Comparison of ENCODE assay signal across 18 cellular contexts in the genomic region with DNA sequence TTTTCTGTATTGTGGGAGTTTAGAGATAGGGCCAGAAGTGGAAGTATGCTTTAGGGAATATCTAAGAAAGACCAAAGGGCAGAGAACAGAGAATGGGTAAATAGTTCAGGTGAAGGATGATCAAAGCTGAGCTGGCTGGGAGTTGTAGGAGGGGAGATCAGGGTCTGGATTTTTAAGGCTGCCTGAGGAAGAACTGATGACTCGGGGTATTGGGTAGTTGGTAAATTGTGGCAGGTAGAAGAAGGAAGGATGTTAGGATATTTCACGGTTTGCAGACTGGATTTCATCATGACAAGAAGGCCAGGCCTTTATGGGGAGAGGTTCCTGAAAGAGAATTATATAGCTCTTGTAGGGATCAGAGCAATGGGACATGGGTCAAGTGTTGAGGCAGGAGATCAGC.
DNase-seq lines count a peak whose midpoint lies in the region; ATAC-seq and TF ChIP-seq lines count a peak whose summit lies in the region.
"Had no signal": no experiment of that assay in that cellular context is flagged by ENCODE, and none has a peak within 500 bp of the region (broad histone marks: within the 10 kb centered on the region; RNA-seq: fewer than 3 reads in every experiment).

No MANE protein-coding gene starts in this region.

- no peak for DNase-seq in CD4-positive, alpha-beta memory T cell
- DNase-seq in Caco-2 (no peak), caudate nucleus (lab: John Stamatoyannopoulos, UW) (no peak), islet precursor cell (no peak)
- no peak for DNase-seq in natural killer cell treated with Interleukin-12 subunit alpha and Interleukin-12 subunit beta and Interleukin-15 and Interleukin-18, amount 100 ng/mL, for 72 hours (ENCODE audit: low spot score)
- DNase-seq in activated CD8-positive, alpha-beta memory T cell treated with anti-CD3 and anti-CD28 coated beads, Interleukin-2, amount 10 ng/mL, durations not matched to agents 7 days and 5 days: no peak
- DNase-seq: BE2C, DMS 273 treated with DMSO at 0.1 percent for 48 hours, H7, NCI-H1048, NCI-H1436 treated with DMSO at 0.1 percent for 48 hours, NCI-H2081, NCI-H510A, NCI-H774 had no signal

- H3K27me3 ChIP-seq in CD4-positive, alpha-beta memory T cell (ENCODE audit: insufficient read depth, low read length): no peaks in the 10 kb centered on the region
- H3K27me3 ChIP-seq in Caco-2 (replicated peaks; ENCODE audit: control insufficient read depth, insufficient read depth, low read length): no peaks in the 10 kb centered on the region
- H3K27me3 ChIP-seq: BE2C had no signal

- H3K9me3 Mint-ChIP-seq in CD4-positive, alpha-beta memory T cell: no peaks in the 10 kb centered on the region
- no peaks in the 10 kb centered on the region for H3K9me3 Mint-ChIP-seq in Caco-2 (ENCODE audit: unreplicated experiment)
- no peaks in the 10 kb centered on the region for H3K9me3 Mint-ChIP-seq in natural killer cell treated with Interleukin-12 subunit alpha and Interleukin-12 subunit beta and Interleukin-15 and Interleukin-18, amount 100 ng/mL, for 72 hours
- no peaks in the 10 kb centered on the region for H3K9me3 Mint-ChIP-seq in activated CD8-positive, alpha-beta memory T cell treated with anti-CD3 and anti-CD28 coated beads, Interleukin-2, amount 10 ng/mL, durations not matched to agents 7 days and 5 days (ENCODE audit: low read depth)

- ATAC-seq in natural killer cell treated with Interleukin-12 subunit alpha and Interleukin-12 subunit beta and Interleukin-15 and Interleukin-18, amount 100 ng/mL, for 72 hours: no peak
- ATAC-seq in GM21360 (IDR thresholded peaks at IDR 0.05; ENCODE audit: unreplicated experiment): no peak
- ATAC-seq in activated CD8-positive, alpha-beta memory T cell treated with anti-CD3 and anti-CD28 coated beads, Interleukin-2, amount 10 ng/mL, durations not matched to agents 7 days and 5 days: no peak
- ATAC-seq: K562 had no signal

- CTCF ChIA-PET in CD4-positive, alpha-beta memory T cell (lab: Charles Lee; ENCODE audit: partially characterized antibody): no interaction called here
- CTCF ChIA-PET in Caco-2 (lab: Charles Lee): no interaction called here
- CTCF ChIA-PET in activated CD8-positive, alpha-beta memory T cell treated with anti-CD3 and anti-CD28 coated beads, Interleukin-2, amount 10 ng/mL, durations not matched to agents 7 days and 5 days (lab: Charles Lee): no interaction called here

- H3K27ac ChIP-seq in CD4-positive, alpha-beta memory T cell (ENCODE audit: low read depth, low read length): no peak overlapping the region
- peak overlapping the region; percentile 72 for H3K27ac ChIP-seq in caudate nucleus (ENCODE audit: low read depth, low read length)
- H3K27ac ChIP-seq: HL-60, RWPE1 had no signal

- no peaks in the 10 kb centered on the region for H3K27me3 Mint-ChIP-seq in CD4-positive, alpha-beta memory T cell
- no peaks in the 10 kb centered on the region for H3K27me3 Mint-ChIP-seq in Caco-2 (ENCODE audit: insufficient read depth, unreplicated experiment)
- no peaks in the 10 kb centered on the region for H3K27me3 Mint-ChIP-seq in natural killer cell treated with Interleukin-12 subunit alpha and Interleukin-12 subunit beta and Interleukin-15 and Interleukin-18, amount 100 ng/mL, for 72 hours
- H3K27me3 Mint-ChIP-seq in activated CD8-positive, alpha-beta memory T cell treated with anti-CD3 and anti-CD28 coated beads, Interleukin-2, amount 10 ng/mL, durations not matched to agents 7 days and 5 days: no peaks in the 10 kb centered on the region

- no peak for TF ChIP-seq CTCF in Caco-2 (IDR thresholded peaks at IDR 0.05; ENCODE audit: insufficient read depth in 1 of 2, low read depth in 1 of 2, low read length in 1 of 2, severe bottlenecking in 1 of 2, unreplicated experiment in 1 of 2)

- peaks cover 65 to 71% of the 10 kb centered on the region in 2 donors for H3K36me3 Mint-ChIP-seq in CD4-positive, alpha-beta memory T cell
- H3K36me3 Mint-ChIP-seq in Caco-2 (ENCODE audit: insufficient read depth, unreplicated experiment): peaks cover 51% of the 10 kb centered on the region
- H3K36me3 Mint-ChIP-seq in natural killer cell treated with Interleukin-12 subunit alpha and Interleukin-12 subunit beta and Interleukin-15 and Interleukin-18, amount 100 ng/mL, for 72 hours: peaks cover 35% of the 10 kb centered on the region
- peaks cover 45% of the 10 kb centered on the region for H3K36me3 Mint-ChIP-seq in activated CD8-positive, alpha-beta memory T cell treated with anti-CD3 and anti-CD28 coated beads, Interleukin-2, amount 10 ng/mL, durations not matched to agents 7 days and 5 days

- no peaks in the 10 kb centered on the region for H3K9me3 ChIP-seq in CD4-positive, alpha-beta memory T cell (ENCODE audit: control insufficient read depth in 1 of 2, low read length in 2 of 2)
- no peaks in the 10 kb centered on the region for H3K9me3 ChIP-seq in Caco-2
- H3K9me3 ChIP-seq: BE2C had no signal

- no peaks in the 10 kb centered on the region for H3K4me1 ChIP-seq in CD4-positive, alpha-beta memory T cell (ENCODE audit: insufficient read depth, low read length)
- H3K4me1 ChIP-seq in Caco-2: no peaks in the 10 kb centered on the region; the same call in 1 of the 2 replicates
- H3K4me1 ChIP-seq: BE2C had no signal

- H3K4me1 Mint-ChIP-seq in CD4-positive, alpha-beta memory T cell: peaks cover 3 to 26% (median 7%) of the 10 kb centered on the region in 4 donors
- H3K4me1 Mint-ChIP-seq in Caco-2 (ENCODE audit: low read depth, unreplicated experiment): peaks cover 22% of the 10 kb centered on the region
- H3K4me1 Mint-ChIP-seq in natural killer cell treated with Interleukin-12 subunit alpha and Interleukin-12 subunit beta and Interleukin-15 and Interleukin-18, amount 100 ng/mL, for 72 hours (ENCODE audit: low read depth in 2 of 2): peaks cover 33 to 38% of the 10 kb centered on the region in 2 donors
- H3K4me1 Mint-ChIP-seq in activated CD8-positive, alpha-beta memory T cell treated with anti-CD3 and anti-CD28 coated beads, Interleukin-2, amount 10 ng/mL, durations not matched to agents 7 days and 5 days: no peaks in the 10 kb centered on the region

- H3K4me3 ChIP-seq in CD4-positive, alpha-beta memory T cell (ENCODE audit: low read length in 2 of 2): no peak overlapping the region
- no peak overlapping the region for H3K4me3 ChIP-seq in Caco-2 (ENCODE audit: low read depth, low read length)
- H3K4me3 ChIP-seq: K562 had no signal

- peak overlapping the region in 4 of 7 donors; percentile 3 to 75 (median 30) for H3K27ac Mint-ChIP-seq in CD4-positive, alpha-beta memory T cell
- H3K27ac Mint-ChIP-seq in Caco-2 (ENCODE audit: unreplicated experiment): peak overlapping the region; percentile 0
- H3K27ac Mint-ChIP-seq in natural killer cell treated with Interleukin-12 subunit alpha and Interleukin-12 subunit beta and Interleukin-15 and Interleukin-18, amount 100 ng/mL, for 72 hours: peak overlapping the region; percentile 20 to 30
- H3K27ac Mint-ChIP-seq in activated CD8-positive, alpha-beta memory T cell treated with anti-CD3 and anti-CD28 coated beads, Interleukin-2, amount 10 ng/mL, durations not matched to agents 7 days and 5 days: no peak overlapping the region

- POLR2A ChIA-PET in CD4-positive, alpha-beta memory T cell (lab: Charles Lee; ENCODE audit: partially characterized antibody): no interaction called here
- POLR2A ChIA-PET in Caco-2 (lab: Charles Lee): no interaction called here

- intact Hi-C loops in CD4-positive, alpha-beta memory T cell (cut with micrococcal nuclease): no loop called here
- intact Hi-C loops in Caco-2 (cut with micrococcal nuclease; ENCODE audit: unreplicated experiment): loop anchor here (10.0 kb wide), 1 partner anchor 157 kb away; no protein-coding TSS in a partner anchor

- H3K36me3 ChIP-seq in CD4-positive, alpha-beta memory T cell (ENCODE audit: insufficient read depth, low read length): peaks cover 23% of the 10 kb centered on the region
- no peaks in the 10 kb centered on the region for H3K36me3 ChIP-seq in Caco-2 (ENCODE audit: control insufficient read depth, insufficient read depth, low read length)
- H3K36me3 ChIP-seq: BE2C had no signal

- no TSS peak for BruUV-seq in Caco-2 (replicated peaks; lab: Mats Ljungman, UMichigan)

- no peak overlapping the region for H3K4me3 Mint-ChIP-seq in CD4-positive, alpha-beta memory T cell
- no peak overlapping the region for H3K4me3 Mint-ChIP-seq in Caco-2 (ENCODE audit: unreplicated experiment)
- H3K4me3 Mint-ChIP-seq in natural killer cell treated with Interleukin-12 subunit alpha and Interleukin-12 subunit beta and Interleukin-15 and Interleukin-18, amount 100 ng/mL, for 72 hours: no peak overlapping the region
- no peak overlapping the region for H3K4me3 Mint-ChIP-seq in activated CD8-positive, alpha-beta memory T cell treated with anti-CD3 and anti-CD28 coated beads, Interleukin-2, amount 10 ng/mL, durations not matched to agents 7 days and 5 days
